ENCODE assay signal across 8 cellular contexts in the genomic region with DNA sequence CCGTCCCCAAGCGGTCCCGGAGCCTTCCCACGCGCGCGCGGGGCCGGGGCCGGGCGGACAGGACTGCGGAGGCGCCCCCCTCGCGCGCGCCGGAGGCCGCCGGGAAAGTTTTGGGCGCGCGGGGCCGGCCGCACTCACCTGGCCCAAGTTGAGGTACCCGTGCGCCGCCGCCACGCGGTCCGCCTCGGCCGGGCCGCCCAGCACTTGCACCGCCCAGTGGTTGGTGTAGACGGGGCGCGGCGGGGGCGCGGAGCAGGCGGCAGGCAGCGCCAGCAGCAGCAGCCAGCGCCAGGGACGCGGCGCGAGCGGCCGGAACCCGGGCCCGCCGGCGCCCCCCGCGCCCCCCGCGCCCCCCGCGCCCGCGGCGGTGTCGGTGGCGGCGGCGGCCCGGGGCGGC. TPM values are rescaled to one million over a fixed set of nuclear protein-coding genes. Genes with fewer than 3 reads are reported as not detected.
A peak's percentile ranks its signal among the peaks of the same experiment; 100 is the strongest.
DNase-seq lines count a peak whose midpoint lies in the region; TF ChIP-seq lines count a peak whose summit lies in the region.

No MANE protein-coding gene starts in this region.

- no peaks in the 10 kb centered on the region for H3K9me3 ChIP-seq in osteoblast (ENCODE audit: low read depth, low read length)

- TF ChIP-seq CTCF in GM12865 (IDR thresholded peaks at IDR 0.05; ENCODE audit: insufficient read depth, low read depth, low read length, missing control alignments) (no peak), LNCaP clone FGC (IDR thresholded peaks at IDR 0.05; ENCODE audit: control insufficient read depth, extremely low read depth, insufficient read depth) (peak; percentile 50), dorsolateral prefrontal cortex (IDR thresholded peaks at IDR 0.05 in 54 of 56, conservative IDR thresholded peaks at IDR 0.05 in 2 of 56; ENCODE audit: low read depth in 1 of 56, partially characterized antibody in 56 of 56) (peak in 1 of 56 donors; percentile 10), osteoblast (IDR thresholded peaks at IDR 0.05; ENCODE audit: extremely low read depth, low read depth, low read length) (no peak)

- no peaks in the 10 kb centered on the region for H4K20me1 ChIP-seq in osteoblast (ENCODE audit: insufficient read depth, low read length)

- H3K4me1 ChIP-seq in osteoblast (ENCODE audit: insufficient read depth, low read length): no peaks in the 10 kb centered on the region

- H3K4me3 ChIP-seq in GM12865 (ENCODE audit: low read depth, low read length) (no peak overlapping the region), LNCaP clone FGC (ENCODE audit: low read depth, low read length) (no peak overlapping the region), dorsolateral prefrontal cortex (peak overlapping the region in 45 of 59 donors; percentile 28 to 72 (median 57)), osteoblast (ENCODE audit: insufficient read depth, low read length) (no peak overlapping the region)

- H3K36me3 ChIP-seq in osteoblast (ENCODE audit: insufficient read depth, low read length): no peaks in the 10 kb centered on the region

- H3K27me3 ChIP-seq in dorsolateral prefrontal cortex (peaks cover 0 to 17% (median 3%) of the 10 kb centered on the region in 45 donors), osteoblast (ENCODE audit: insufficient read depth, low read length) (peaks cover 35% of the 10 kb centered on the region)

- no peaks in the 10 kb centered on the region for H3K79me2 ChIP-seq in osteoblast (ENCODE audit: insufficient read depth, low read length)

- peak; percentile 13 for DNase-seq in GM12865 (ENCODE audit: low read depth)
- no peak for DNase-seq in LNCaP clone FGC (ENCODE audit: low read depth)
- DNase-seq in dorsolateral prefrontal cortex: peak in 1 of 10 donors; percentile 16
- DNase-seq in osteoblast (ENCODE audit: insufficient read length, low spot score, missing footprints): peak; percentile 94
- no peak for DNase-seq in dedifferentiated amniotic fluid mesenchymal stem cell (ENCODE audit: extremely low spot score)
- no peak for DNase-seq in ureter (ENCODE audit: low spot score)
- no peak for DNase-seq in activated effector memory CD4-positive, alpha-beta T cell treated with Interleukin-2 at 50 U/mL for 16 hours
- no peak for DNase-seq in T-helper 1 cell

- no peak overlapping the region for H3K4me2 ChIP-seq in osteoblast (ENCODE audit: insufficient read depth, low read length)

- H3K27ac ChIP-seq in dorsolateral prefrontal cortex (peak overlapping the region in 9 of 59 donors; percentile 35 to 89 (median 79)), osteoblast (ENCODE audit: low read depth, low read length) (no peak overlapping the region)

- H2AFZ ChIP-seq in osteoblast (ENCODE audit: low read length): no peak overlapping the region

- intact Hi-C loops in dorsolateral prefrontal cortex (cut with DNase I): loop anchor here (5.0 to 10.0 kb wide), 2 partner anchors 37 to 156 kb away; no protein-coding TSS in a partner anchor

RNA-seq across cellular contexts. Expression of a gene that starts 0.3 kb away (rescaled TPM):
- total RNA-seq in dorsolateral prefrontal cortex (100 to 1,000 TPM in 22 of 120 experiments, 10 to 100 TPM in 98; 15.2 to 217 (median 52.8) TPM), osteoblast (0.29 and 0.72 TPM in 2 replicates), ureter (14.5 TPM)

Comparison
In these comparisons a context has a peak if more than half of its experiments do, and no peak if none do; other contexts are left out.
1. DNase-seq: peak in GM12865 (single experiment) and osteoblast (single experiment); none in LNCaP clone FGC (single experiment), dedifferentiated amniotic fluid mesenchymal stem cell (single experiment), ureter (single experiment), activated effector memory CD4-positive, alpha-beta T cell treated with Interleukin-2 at 50 U/mL for 16 hours (single experiment) and T-helper 1 cell (0 of 5).
2. H3K4me3 ChIP-seq: peak in dorsolateral prefrontal cortex (45 of 59); none in GM12865 (single experiment), LNCaP clone FGC (single experiment) and osteoblast (single experiment).